1 cellular context compared by ENCODE assay signal in the genomic region with DNA sequence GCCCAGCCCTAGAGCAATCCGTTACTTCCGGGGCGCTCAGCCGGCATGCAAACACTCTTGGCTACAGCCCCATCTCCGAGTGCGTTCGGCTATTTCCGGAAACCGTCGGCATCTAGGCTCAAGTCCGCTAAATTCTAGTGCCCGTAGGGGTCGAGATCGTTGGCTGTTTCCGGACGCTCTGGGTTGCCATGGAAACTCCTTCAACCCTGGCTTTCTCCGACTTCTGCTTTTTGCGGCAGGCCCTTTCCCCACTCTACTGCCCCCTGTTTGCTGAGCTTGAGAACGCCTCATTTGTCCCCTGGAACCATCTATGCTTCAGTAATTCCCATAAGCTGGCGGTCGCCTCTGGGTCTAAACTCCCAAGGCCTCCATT.
TF ChIP-seq lines count a peak whose summit lies in the region.

No MANE protein-coding gene starts in this region.

TF ChIP-seq in HepG2, 621 proteins besides CTCF, POLR2A, EP300 and RAD21 (continued from another document and continues in another):
- TF ChIP-seq, protein P1, sequence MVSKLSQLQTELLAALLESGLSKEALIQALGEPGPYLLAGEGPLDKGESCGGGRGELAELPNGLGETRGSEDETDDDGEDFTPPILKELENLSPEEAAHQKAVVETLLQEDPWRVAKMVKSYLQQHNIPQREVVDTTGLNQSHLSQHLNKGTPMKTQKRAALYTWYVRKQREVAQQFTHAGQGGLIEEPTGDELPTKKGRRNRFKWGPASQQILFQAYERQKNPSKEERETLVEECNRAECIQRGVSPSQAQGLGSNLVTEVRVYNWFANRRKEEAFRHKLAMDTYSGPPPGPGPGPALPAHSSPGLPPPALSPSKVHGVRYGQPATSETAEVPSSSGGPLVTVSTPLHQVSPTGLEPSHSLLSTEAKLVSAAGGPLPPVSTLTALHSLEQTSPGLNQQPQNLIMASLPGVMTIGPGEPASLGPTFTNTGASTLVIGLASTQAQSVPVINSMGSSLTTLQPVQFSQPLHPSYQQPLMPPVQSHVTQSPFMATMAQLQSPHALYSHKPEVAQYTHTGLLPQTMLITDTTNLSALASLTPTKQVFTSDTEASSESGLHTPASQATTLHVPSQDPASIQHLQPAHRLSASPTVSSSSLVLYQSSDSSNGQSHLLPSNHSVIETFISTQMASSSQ (IDR thresholded peaks at IDR 0.05; ENCODE audit: low read depth), result no peak
- TF ChIP-seq, protein P1 (CRISPR knock-in tag; IDR thresholded peaks at IDR 0.05; ENCODE audit: borderline replicate concordance), result no peak; the same call in 1 of the 2 replicates
- TF ChIP-seq GATAD1 (CRISPR knock-in tag; IDR thresholded peaks at IDR 0.05), result 0 out of 2 replicates have a peak, but pooled peaks have one; percentile 8
- TF ChIP-seq SRSF9 (IDR thresholded peaks at IDR 0.05; ENCODE audit: borderline replicate concordance, insufficient read depth, low read depth, low read length, poor library complexity, severe bottlenecking), result no peak
- peak; percentile 90 for TF ChIP-seq ETV5 (CRISPR knock-in tag; IDR thresholded peaks at IDR 0.05; ENCODE audit: borderline replicate concordance)
- TF ChIP-seq, protein P2, sequence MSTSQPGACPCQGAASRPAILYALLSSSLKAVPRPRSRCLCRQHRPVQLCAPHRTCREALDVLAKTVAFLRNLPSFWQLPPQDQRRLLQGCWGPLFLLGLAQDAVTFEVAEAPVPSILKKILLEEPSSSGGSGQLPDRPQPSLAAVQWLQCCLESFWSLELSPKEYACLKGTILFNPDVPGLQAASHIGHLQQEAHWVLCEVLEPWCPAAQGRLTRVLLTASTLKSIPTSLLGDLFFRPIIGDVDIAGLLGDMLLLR (CRISPR knock-in tag; IDR thresholded peaks at IDR 0.05), result no peak
- TF ChIP-seq NKX3-1 (CRISPR knock-in tag; IDR thresholded peaks at IDR 0.05), result no peak
- no peak for TF ChIP-seq SOX13 (IDR thresholded peaks at IDR 0.05)
- TF ChIP-seq SOX13 (CRISPR knock-in tag; conservative IDR thresholded peaks at IDR 0.05 in 1 of 2, IDR thresholded peaks at IDR 0.05 in 1 of 2), result no peak
- TF ChIP-seq MXI1 (IDR thresholded peaks at IDR 0.05; ENCODE audit: borderline replicate concordance, low read depth, low read length), result peak; percentile 84; the same call in 2 of the 3 replicates
- TF ChIP-seq SMC3 (IDR thresholded peaks at IDR 0.05; ENCODE audit: low read length), result peak; percentile 53
- TF ChIP-seq HNRNPH1 (optimal IDR thresholded peaks at IDR 0.05; ENCODE audit: low read depth, low read length), result no peak
- TF ChIP-seq, protein P3, sequence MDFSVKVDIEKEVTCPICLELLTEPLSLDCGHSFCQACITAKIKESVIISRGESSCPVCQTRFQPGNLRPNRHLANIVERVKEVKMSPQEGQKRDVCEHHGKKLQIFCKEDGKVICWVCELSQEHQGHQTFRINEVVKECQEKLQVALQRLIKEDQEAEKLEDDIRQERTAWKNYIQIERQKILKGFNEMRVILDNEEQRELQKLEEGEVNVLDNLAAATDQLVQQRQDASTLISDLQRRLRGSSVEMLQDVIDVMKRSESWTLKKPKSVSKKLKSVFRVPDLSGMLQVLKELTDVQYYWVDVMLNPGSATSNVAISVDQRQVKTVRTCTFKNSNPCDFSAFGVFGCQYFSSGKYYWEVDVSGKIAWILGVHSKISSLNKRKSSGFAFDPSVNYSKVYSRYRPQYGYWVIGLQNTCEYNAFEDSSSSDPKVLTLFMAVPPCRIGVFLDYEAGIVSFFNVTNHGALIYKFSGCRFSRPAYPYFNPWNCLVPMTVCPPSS (IDR thresholded peaks at IDR 0.05), result no peak
- TF ChIP-seq, protein P4, sequence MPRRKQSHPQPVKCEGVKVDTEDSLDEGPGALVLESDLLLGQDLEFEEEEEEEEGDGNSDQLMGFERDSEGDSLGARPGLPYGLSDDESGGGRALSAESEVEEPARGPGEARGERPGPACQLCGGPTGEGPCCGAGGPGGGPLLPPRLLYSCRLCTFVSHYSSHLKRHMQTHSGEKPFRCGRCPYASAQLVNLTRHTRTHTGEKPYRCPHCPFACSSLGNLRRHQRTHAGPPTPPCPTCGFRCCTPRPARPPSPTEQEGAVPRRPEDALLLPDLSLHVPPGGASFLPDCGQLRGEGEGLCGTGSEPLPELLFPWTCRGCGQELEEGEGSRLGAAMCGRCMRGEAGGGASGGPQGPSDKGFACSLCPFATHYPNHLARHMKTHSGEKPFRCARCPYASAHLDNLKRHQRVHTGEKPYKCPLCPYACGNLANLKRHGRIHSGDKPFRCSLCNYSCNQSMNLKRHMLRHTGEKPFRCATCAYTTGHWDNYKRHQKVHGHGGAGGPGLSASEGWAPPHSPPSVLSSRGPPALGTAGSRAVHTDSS (CRISPR knock-in tag; conservative IDR thresholded peaks at IDR 0.05), result no peak
- TF ChIP-seq, protein P5, sequence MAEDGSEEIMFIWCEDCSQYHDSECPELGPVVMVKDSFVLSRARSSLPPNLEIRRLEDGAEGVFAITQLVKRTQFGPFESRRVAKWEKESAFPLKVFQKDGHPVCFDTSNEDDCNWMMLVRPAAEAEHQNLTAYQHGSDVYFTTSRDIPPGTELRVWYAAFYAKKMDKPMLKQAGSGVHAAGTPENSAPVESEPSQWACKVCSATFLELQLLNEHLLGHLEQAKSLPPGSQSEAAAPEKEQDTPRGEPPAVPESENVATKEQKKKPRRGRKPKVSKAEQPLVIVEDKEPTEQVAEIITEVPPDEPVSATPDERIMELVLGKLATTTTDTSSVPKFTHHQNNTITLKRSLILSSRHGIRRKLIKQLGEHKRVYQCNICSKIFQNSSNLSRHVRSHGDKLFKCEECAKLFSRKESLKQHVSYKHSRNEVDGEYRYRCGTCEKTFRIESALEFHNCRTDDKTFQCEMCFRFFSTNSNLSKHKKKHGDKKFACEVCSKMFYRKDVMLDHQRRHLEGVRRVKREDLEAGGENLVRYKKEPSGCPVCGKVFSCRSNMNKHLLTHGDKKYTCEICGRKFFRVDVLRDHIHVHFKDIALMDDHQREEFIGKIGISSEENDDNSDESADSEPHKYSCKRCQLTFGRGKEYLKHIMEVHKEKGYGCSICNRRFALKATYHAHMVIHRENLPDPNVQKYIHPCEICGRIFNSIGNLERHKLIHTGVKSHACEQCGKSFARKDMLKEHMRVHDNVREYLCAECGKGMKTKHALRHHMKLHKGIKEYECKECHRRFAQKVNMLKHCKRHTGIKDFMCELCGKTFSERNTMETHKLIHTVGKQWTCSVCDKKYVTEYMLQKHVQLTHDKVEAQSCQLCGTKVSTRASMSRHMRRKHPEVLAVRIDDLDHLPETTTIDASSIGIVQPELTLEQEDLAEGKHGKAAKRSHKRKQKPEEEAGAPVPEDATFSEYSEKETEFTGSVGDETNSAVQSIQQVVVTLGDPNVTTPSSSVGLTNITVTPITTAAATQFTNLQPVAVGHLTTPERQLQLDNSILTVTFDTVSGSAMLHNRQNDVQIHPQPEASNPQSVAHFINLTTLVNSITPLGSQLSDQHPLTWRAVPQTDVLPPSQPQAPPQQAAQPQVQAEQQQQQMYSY (CRISPR knock-in tag; IDR thresholded peaks at IDR 0.05), result 0 out of 2 replicates have a peak, but pooled peaks have one; percentile 72
- TF ChIP-seq ZNF562 (CRISPR knock-in tag; IDR thresholded peaks at IDR 0.05; ENCODE audit: borderline replicate concordance), result no peak
- TF ChIP-seq ZNF564 (CRISPR knock-in tag; IDR thresholded peaks at IDR 0.05), result peak; percentile 49; the same call in 1 of the 2 replicates
- TF ChIP-seq ZNF33B (CRISPR knock-in tag; IDR thresholded peaks at IDR 0.05), result peak; percentile 60; the same call in 1 of the 2 replicates
- peak; percentile 25; the same call in 1 of the 2 replicates for TF ChIP-seq ARNTL (CRISPR knock-in tag; IDR thresholded peaks at IDR 0.05)
- no peak; the same call in 1 of the 2 replicates for TF ChIP-seq HDAC1 (CRISPR knock-in tag; IDR thresholded peaks at IDR 0.05)
- no peak for TF ChIP-seq ZMYM4 (CRISPR knock-in tag; IDR thresholded peaks at IDR 0.05)
- TF ChIP-seq ZNF263 (CRISPR knock-in tag; IDR thresholded peaks at IDR 0.05), result no peak
- TF ChIP-seq HOXA7 (CRISPR knock-in tag; IDR thresholded peaks at IDR 0.05), result no peak
- TF ChIP-seq, protein P6, sequence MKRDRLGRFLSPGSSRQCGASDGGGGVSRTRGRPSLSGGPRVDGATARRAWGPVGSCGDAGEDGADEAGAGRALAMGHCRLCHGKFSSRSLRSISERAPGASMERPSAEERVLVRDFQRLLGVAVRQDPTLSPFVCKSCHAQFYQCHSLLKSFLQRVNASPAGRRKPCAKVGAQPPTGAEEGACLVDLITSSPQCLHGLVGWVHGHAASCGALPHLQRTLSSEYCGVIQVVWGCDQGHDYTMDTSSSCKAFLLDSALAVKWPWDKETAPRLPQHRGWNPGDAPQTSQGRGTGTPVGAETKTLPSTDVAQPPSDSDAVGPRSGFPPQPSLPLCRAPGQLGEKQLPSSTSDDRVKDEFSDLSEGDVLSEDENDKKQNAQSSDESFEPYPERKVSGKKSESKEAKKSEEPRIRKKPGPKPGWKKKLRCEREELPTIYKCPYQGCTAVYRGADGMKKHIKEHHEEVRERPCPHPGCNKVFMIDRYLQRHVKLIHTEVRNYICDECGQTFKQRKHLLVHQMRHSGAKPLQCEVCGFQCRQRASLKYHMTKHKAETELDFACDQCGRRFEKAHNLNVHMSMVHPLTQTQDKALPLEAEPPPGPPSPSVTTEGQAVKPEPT (CRISPR knock-in tag; IDR thresholded peaks at IDR 0.05; ENCODE audit: low read depth), result no peak
- peak; percentile 75 for TF ChIP-seq AGO1 (IDR thresholded peaks at IDR 0.05; ENCODE audit: low read depth, low read length, poor library complexity, severe bottlenecking)
- TF ChIP-seq PHF8 (CRISPR knock-in tag; IDR thresholded peaks at IDR 0.05), result 0 out of 2 replicates have a peak, but pooled peaks have one; percentile 11
- peak; percentile 25; the same call in 1 of the 2 replicates for TF ChIP-seq IRF2 (CRISPR knock-in tag; IDR thresholded peaks at IDR 0.05)
- TF ChIP-seq, protein P7, sequence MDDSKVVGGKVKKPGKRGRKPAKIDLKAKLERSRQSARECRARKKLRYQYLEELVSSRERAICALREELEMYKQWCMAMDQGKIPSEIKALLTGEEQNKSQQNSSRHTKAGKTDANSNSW (CRISPR knock-in tag; IDR thresholded peaks at IDR 0.05; ENCODE audit: borderline replicate concordance), result no peak
- TF ChIP-seq, protein P8, sequence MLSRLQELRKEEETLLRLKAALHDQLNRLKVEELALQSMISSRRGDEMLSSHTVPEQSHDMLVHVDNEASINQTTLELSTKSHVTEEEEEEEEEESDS (CRISPR knock-in tag; IDR thresholded peaks at IDR 0.05; ENCODE audit: borderline replicate concordance), result no peak
- TF ChIP-seq JUN (CRISPR knock-in tag; IDR thresholded peaks at IDR 0.05), result 0 out of 2 replicates have a peak, but pooled peaks have one; percentile 32
- no peak for TF ChIP-seq MIER3 (CRISPR knock-in tag; IDR thresholded peaks at IDR 0.05; ENCODE audit: borderline replicate concordance)
- TF ChIP-seq ZNF619 (CRISPR knock-in tag; IDR thresholded peaks at IDR 0.05), result no peak; the same call in 1 of the 2 replicates
- TF ChIP-seq ZNF354B (CRISPR knock-in tag; IDR thresholded peaks at IDR 0.05), result no peak
- TF ChIP-seq JARID2 (CRISPR knock-in tag; IDR thresholded peaks at IDR 0.05; ENCODE audit: insufficient replicate concordance), result no peak
- TF ChIP-seq, protein P9, sequence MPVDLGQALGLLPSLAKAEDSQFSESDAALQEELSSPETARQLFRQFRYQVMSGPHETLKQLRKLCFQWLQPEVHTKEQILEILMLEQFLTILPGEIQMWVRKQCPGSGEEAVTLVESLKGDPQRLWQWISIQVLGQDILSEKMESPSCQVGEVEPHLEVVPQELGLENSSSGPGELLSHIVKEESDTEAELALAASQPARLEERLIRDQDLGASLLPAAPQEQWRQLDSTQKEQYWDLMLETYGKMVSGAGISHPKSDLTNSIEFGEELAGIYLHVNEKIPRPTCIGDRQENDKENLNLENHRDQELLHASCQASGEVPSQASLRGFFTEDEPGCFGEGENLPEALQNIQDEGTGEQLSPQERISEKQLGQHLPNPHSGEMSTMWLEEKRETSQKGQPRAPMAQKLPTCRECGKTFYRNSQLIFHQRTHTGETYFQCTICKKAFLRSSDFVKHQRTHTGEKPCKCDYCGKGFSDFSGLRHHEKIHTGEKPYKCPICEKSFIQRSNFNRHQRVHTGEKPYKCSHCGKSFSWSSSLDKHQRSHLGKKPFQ (CRISPR knock-in tag; IDR thresholded peaks at IDR 0.05; ENCODE audit: insufficient replicate concordance), result peak; percentile 24
- TF ChIP-seq SIX4 (CRISPR knock-in tag; IDR thresholded peaks at IDR 0.05), result no peak
- TF ChIP-seq, protein P10, sequence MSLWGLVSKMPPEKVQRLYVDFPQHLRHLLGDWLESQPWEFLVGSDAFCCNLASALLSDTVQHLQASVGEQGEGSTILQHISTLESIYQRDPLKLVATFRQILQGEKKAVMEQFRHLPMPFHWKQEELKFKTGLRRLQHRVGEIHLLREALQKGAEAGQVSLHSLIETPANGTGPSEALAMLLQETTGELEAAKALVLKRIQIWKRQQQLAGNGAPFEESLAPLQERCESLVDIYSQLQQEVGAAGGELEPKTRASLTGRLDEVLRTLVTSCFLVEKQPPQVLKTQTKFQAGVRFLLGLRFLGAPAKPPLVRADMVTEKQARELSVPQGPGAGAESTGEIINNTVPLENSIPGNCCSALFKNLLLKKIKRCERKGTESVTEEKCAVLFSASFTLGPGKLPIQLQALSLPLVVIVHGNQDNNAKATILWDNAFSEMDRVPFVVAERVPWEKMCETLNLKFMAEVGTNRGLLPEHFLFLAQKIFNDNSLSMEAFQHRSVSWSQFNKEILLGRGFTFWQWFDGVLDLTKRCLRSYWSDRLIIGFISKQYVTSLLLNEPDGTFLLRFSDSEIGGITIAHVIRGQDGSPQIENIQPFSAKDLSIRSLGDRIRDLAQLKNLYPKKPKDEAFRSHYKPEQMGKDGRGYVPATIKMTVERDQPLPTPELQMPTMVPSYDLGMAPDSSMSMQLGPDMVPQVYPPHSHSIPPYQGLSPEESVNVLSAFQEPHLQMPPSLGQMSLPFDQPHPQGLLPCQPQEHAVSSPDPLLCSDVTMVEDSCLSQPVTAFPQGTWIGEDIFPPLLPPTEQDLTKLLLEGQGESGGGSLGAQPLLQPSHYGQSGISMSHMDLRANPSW (CRISPR knock-in tag; IDR thresholded peaks at IDR 0.05; ENCODE audit: borderline replicate concordance), result peak; percentile 78; the same call in 1 of the 2 replicates
